1 cellular context compared by ENCODE assay signal in the genomic region with DNA sequence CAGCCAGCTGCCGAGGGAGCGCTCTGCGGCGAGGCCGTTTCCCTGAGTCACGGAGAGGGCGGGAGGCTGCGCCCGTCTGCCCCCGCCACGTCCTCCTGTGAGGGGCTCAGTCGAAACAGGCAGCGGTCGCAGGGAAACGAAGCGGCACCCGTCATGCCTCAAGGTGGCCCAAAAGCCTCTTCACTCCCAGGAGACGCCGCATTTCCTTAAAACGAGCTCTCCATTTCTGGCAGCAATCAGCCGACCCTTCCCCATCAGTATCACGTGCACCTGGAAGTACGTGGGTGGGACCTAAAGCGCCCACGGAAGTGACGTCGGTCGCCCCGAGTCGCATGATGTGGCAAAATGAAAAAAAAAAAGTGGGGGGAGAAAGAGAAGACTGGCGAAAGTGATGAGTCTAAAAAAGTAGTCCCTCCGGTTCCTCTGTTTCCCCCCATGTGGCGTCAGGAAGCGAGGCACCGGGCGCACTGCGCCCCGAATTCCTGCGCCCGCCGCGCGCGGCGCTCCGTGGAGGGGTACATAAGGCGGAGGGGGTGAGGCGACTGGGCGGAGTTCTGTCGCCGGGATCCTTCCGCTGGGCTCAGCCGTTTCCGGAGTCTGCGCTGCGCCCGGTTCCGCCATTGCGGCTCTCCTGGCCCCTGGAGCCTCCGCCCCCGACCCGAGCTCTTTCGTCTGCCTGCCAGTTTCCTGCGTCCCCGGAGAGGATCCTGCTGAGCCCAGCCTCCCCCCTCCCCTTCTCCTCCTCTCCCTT.
A peak's percentile ranks its signal among the peaks of the same experiment; 100 is the strongest.
TF ChIP-seq lines count a peak whose summit lies in the region.

A gene (plus strand): TSS at position 583 of the 751 bp plus-strand sequence. CDS start 237 bp downstream, outside the sequence.

TF ChIP-seq in K562, 482 proteins besides CTCF, POLR2A, EP300 and RAD21 (continued from another document and continues in another):
- TF ChIP-seq, protein P1, sequence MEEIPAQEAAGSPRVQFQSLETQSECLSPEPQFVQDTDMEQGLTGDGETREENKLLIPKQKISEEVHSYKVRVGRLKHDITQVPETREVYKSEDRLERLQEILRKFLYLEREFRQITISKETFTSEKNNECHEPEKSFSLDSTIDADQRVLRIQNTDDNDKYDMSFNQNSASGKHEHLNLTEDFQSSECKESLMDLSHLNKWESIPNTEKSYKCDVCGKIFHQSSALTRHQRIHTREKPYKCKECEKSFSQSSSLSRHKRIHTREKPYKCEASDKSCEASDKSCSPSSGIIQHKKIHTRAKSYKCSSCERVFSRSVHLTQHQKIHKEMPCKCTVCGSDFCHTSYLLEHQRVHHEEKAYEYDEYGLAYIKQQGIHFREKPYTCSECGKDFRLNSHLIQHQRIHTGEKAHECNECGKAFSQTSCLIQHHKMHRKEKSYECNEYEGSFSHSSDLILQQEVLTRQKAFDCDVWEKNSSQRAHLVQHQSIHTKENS (CRISPR knock-in tag; IDR thresholded peaks at IDR 0.05), result no peak
- TF ChIP-seq, protein P2, sequence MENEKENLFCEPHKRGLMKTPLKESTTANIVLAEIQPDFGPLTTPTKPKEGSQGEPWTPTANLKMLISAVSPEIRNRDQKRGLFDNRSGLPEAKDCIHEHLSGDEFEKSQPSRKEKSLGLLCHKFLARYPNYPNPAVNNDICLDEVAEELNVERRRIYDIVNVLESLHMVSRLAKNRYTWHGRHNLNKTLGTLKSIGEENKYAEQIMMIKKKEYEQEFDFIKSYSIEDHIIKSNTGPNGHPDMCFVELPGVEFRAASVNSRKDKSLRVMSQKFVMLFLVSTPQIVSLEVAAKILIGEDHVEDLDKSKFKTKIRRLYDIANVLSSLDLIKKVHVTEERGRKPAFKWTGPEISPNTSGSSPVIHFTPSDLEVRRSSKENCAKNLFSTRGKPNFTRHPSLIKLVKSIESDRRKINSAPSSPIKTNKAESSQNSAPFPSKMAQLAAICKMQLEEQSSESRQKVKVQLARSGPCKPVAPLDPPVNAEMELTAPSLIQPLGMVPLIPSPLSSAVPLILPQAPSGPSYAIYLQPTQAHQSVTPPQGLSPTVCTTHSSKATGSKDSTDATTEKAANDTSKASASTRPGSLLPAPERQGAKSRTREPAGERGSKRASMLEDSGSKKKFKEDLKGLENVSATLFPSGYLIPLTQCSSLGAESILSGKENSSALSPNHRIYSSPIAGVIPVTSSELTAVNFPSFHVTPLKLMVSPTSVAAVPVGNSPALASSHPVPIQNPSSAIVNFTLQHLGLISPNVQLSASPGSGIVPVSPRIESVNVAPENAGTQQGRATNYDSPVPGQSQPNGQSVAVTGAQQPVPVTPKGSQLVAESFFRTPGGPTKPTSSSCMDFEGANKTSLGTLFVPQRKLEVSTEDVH (IDR thresholded peaks at IDR 0.05; ENCODE audit: low read depth, partially characterized antibody), result peak; percentile 92
- TF ChIP-seq ZNF584 (CRISPR knock-in tag; IDR thresholded peaks at IDR 0.05; ENCODE audit: low read depth), result no peak
- TF ChIP-seq SRSF3 (IDR thresholded peaks at IDR 0.05; ENCODE audit: insufficient read depth, low read length), result no peak
- no peak for TF ChIP-seq RBM15 (IDR thresholded peaks at IDR 0.05; ENCODE audit: insufficient read depth, low read length)
- TF ChIP-seq, protein P3, sequence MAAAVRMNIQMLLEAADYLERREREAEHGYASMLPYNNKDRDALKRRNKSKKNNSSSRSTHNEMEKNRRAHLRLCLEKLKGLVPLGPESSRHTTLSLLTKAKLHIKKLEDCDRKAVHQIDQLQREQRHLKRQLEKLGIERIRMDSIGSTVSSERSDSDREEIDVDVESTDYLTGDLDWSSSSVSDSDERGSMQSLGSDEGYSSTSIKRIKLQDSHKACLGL (CRISPR knock-in tag; IDR thresholded peaks at IDR 0.05; ENCODE audit: borderline replicate concordance, poor library complexity, severe bottlenecking), result peak; percentile 24
- TF ChIP-seq SRSF9 (IDR thresholded peaks at IDR 0.05; ENCODE audit: borderline replicate concordance, low read depth, low read length), result no peak
- peak in 1 of 2 experiments; percentile 14; a peak in 1 of 4 replicates for TF ChIP-seq CSDE1 (IDR thresholded peaks at IDR 0.05)
- peak; percentile 59; the same call in 1 of the 2 replicates for TF ChIP-seq MEF2D (tag; conservative IDR thresholded peaks at IDR 0.05; ENCODE audit: low read depth)
- TF ChIP-seq YY1 (IDR thresholded peaks at IDR 0.05; ENCODE audit: borderline replicate concordance in 1 of 3, control insufficient read depth in 1 of 3, extremely low read depth in 1 of 3, insufficient read depth in 3 of 3, insufficient read length in 1 of 3, insufficient replicate concordance in 2 of 3, low read depth in 1 of 3, low read length in 2 of 3), result peak; percentile 71 to 95 (median 92)
- peak; percentile 96 for TF ChIP-seq ATF7 (IDR thresholded peaks at IDR 0.05)
- no peak for TF ChIP-seq PTRF (tag; IDR thresholded peaks at IDR 0.05)
- TF ChIP-seq, protein P4, sequence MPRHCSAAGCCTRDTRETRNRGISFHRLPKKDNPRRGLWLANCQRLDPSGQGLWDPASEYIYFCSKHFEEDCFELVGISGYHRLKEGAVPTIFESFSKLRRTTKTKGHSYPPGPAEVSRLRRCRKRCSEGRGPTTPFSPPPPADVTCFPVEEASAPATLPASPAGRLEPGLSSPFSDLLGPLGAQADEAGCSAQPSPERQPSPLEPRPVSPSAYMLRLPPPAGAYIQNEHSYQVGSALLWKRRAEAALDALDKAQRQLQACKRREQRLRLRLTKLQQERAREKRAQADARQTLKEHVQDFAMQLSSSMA (CRISPR knock-in tag; IDR thresholded peaks at IDR 0.05), result 0 out of 2 replicates have a peak, but pooled peaks have one; percentile 15
- TF ChIP-seq, protein P5, sequence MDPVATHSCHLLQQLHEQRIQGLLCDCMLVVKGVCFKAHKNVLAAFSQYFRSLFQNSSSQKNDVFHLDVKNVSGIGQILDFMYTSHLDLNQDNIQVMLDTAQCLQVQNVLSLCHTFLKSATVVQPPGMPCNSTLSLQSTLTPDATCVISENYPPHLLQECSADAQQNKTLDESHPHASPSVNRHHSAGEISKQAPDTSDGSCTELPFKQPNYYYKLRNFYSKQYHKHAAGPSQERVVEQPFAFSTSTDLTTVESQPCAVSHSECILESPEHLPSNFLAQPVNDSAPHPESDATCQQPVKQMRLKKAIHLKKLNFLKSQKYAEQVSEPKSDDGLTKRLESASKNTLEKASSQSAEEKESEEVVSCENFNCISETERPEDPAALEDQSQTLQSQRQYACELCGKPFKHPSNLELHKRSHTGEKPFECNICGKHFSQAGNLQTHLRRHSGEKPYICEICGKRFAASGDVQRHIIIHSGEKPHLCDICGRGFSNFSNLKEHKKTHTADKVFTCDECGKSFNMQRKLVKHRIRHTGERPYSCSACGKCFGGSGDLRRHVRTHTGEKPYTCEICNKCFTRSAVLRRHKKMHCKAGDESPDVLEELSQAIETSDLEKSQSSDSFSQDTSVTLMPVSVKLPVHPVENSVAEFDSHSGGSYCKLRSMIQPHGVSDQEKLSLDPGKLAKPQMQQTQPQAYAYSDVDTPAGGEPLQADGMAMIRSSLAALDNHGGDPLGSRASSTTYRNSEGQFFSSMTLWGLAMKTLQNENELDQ (CRISPR knock-in tag; IDR thresholded peaks at IDR 0.05; ENCODE audit: borderline replicate concordance), result peak; percentile 68; the same call in 1 of the 2 replicates
- TF ChIP-seq ZNF134 (CRISPR knock-in tag; conservative IDR thresholded peaks at IDR 0.05), result no peak
- TF ChIP-seq, protein P6, sequence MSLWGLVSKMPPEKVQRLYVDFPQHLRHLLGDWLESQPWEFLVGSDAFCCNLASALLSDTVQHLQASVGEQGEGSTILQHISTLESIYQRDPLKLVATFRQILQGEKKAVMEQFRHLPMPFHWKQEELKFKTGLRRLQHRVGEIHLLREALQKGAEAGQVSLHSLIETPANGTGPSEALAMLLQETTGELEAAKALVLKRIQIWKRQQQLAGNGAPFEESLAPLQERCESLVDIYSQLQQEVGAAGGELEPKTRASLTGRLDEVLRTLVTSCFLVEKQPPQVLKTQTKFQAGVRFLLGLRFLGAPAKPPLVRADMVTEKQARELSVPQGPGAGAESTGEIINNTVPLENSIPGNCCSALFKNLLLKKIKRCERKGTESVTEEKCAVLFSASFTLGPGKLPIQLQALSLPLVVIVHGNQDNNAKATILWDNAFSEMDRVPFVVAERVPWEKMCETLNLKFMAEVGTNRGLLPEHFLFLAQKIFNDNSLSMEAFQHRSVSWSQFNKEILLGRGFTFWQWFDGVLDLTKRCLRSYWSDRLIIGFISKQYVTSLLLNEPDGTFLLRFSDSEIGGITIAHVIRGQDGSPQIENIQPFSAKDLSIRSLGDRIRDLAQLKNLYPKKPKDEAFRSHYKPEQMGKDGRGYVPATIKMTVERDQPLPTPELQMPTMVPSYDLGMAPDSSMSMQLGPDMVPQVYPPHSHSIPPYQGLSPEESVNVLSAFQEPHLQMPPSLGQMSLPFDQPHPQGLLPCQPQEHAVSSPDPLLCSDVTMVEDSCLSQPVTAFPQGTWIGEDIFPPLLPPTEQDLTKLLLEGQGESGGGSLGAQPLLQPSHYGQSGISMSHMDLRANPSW (CRISPR knock-in tag; IDR thresholded peaks at IDR 0.05), result no peak
- no peak; the same call in 1 of the 2 replicates for TF ChIP-seq CEBPB (tag; IDR thresholded peaks at IDR 0.05)
- peak; percentile 83 for TF ChIP-seq ZNF263 (CRISPR knock-in tag; IDR thresholded peaks at IDR 0.05; ENCODE audit: borderline replicate concordance)
- peak; percentile 68 for TF ChIP-seq ZFX (CRISPR knock-in tag; IDR thresholded peaks at IDR 0.05)
- peak; percentile 77 for TF ChIP-seq ZNF12 (CRISPR knock-in tag; IDR thresholded peaks at IDR 0.05)
- TF ChIP-seq TAL1 (IDR thresholded peaks at IDR 0.05), result peak; percentile 24; the same call in 1 of the 2 replicates
- TF ChIP-seq RBM14 (IDR thresholded peaks at IDR 0.05; ENCODE audit: borderline replicate concordance, insufficient read depth, low read depth, low read length), result no peak
- TF ChIP-seq, protein P7, sequence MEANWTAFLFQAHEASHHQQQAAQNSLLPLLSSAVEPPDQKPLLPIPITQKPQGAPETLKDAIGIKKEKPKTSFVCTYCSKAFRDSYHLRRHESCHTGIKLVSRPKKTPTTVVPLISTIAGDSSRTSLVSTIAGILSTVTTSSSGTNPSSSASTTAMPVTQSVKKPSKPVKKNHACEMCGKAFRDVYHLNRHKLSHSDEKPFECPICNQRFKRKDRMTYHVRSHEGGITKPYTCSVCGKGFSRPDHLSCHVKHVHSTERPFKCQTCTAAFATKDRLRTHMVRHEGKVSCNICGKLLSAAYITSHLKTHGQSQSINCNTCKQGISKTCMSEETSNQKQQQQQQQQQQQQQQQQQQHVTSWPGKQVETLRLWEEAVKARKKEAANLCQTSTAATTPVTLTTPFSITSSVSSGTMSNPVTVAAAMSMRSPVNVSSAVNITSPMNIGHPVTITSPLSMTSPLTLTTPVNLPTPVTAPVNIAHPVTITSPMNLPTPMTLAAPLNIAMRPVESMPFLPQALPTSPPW (CRISPR knock-in tag; IDR thresholded peaks at IDR 0.05), result peak; percentile 94
- TF ChIP-seq ADNP (tag; IDR thresholded peaks at IDR 0.05), result no peak
- no peak for TF ChIP-seq FOXA1 (IDR thresholded peaks at IDR 0.05; ENCODE audit: borderline replicate concordance)
- no peak for TF ChIP-seq SLC30A9 (CRISPR knock-in tag; IDR thresholded peaks at IDR 0.05)
- TF ChIP-seq, protein P8, sequence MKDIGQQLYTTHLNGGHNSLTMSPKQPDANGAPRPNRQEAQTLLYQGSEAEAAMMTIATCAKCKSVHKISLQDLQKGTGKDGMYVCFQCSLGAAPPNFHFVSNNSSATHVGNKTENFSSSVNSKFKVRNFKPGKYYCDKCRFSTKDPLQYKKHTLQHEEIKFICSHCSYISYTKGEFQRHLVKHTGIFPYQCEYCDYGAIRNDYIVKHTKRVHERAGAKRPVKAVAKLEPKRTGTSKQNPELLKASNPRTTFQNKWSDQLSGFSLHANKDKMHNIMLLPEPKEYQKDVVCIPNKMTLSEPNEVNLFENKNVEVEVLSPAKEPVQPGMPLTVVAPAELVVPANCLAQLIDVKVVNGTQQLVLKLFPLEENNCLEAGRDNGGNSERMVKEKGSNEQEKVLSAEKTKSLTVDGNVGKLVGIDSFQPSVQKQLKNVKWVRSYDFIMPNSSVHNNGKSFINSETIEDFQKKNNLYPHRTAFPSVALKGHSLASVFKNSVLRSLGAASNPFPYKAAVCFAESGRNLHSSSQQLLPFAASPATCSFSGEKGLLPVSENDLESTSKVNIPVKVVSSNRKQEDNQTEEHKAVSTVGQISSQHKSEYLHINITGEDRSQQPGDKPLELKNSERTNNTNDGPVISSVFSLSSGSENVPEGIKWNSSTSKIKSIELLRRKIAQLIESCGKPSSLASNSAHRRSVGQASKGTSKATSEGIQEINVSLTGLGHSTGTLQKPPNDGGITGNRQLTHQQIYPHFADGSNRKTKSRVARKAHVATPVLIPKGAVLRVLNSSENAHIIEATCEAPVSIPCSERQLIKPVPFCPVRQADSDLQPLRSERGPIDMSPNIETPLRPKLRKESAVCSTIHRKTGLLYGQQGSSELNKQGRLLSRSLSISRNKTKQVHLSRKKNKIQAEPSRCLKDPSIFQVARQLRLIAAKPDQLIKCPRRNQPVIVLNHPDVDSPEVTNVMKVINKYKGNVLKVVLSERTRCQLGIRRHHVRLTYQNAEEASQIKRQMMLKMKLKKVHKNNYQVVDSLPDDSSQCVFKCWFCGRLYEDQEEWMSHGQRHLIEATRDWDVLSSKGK (CRISPR knock-in tag; IDR thresholded peaks at IDR 0.05), result no peak
- TF ChIP-seq BHLHE40 (IDR thresholded peaks at IDR 0.05; ENCODE audit: low read length), result peak; percentile 97
- TF ChIP-seq, protein P9, sequence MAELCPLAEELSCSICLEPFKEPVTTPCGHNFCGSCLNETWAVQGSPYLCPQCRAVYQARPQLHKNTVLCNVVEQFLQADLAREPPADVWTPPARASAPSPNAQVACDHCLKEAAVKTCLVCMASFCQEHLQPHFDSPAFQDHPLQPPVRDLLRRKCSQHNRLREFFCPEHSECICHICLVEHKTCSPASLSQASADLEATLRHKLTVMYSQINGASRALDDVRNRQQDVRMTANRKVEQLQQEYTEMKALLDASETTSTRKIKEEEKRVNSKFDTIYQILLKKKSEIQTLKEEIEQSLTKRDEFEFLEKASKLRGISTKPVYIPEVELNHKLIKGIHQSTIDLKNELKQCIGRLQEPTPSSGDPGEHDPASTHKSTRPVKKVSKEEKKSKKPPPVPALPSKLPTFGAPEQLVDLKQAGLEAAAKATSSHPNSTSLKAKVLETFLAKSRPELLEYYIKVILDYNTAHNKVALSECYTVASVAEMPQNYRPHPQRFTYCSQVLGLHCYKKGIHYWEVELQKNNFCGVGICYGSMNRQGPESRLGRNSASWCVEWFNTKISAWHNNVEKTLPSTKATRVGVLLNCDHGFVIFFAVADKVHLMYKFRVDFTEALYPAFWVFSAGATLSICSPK (IDR thresholded peaks at IDR 0.05; ENCODE audit: borderline replicate concordance), result no peak
- TF ChIP-seq HDAC3 (IDR thresholded peaks at IDR 0.05; ENCODE audit: borderline replicate concordance, partially characterized antibody), result peak; percentile 46
- TF ChIP-seq HSF4 (CRISPR knock-in tag; IDR thresholded peaks at IDR 0.05; ENCODE audit: borderline replicate concordance), result no peak
- TF ChIP-seq, protein P10, sequence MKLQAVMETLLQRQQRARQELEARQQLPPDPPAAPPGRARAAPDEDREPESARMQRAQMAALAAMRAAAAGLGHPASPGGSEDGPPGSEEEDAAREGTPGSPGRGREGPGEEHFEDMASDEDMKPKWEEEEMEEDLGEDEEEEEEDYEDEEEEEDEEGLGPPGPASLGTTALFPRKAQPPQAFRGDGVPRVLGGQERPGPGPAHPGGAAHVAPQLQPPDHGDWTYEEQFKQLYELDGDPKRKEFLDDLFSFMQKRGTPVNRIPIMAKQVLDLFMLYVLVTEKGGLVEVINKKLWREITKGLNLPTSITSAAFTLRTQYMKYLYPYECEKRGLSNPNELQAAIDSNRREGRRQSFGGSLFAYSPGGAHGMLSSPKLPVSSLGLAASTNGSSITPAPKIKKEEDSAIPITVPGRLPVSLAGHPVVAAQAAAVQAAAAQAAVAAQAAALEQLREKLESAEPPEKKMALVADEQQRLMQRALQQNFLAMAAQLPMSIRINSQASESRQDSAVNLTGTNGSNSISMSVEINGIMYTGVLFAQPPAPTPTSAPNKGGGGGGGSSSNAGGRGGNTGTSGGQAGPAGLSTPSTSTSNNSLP (IDR thresholded peaks at IDR 0.05; ENCODE audit: borderline replicate concordance, low read depth, low read length), result no peak
